In the genomic region with DNA sequence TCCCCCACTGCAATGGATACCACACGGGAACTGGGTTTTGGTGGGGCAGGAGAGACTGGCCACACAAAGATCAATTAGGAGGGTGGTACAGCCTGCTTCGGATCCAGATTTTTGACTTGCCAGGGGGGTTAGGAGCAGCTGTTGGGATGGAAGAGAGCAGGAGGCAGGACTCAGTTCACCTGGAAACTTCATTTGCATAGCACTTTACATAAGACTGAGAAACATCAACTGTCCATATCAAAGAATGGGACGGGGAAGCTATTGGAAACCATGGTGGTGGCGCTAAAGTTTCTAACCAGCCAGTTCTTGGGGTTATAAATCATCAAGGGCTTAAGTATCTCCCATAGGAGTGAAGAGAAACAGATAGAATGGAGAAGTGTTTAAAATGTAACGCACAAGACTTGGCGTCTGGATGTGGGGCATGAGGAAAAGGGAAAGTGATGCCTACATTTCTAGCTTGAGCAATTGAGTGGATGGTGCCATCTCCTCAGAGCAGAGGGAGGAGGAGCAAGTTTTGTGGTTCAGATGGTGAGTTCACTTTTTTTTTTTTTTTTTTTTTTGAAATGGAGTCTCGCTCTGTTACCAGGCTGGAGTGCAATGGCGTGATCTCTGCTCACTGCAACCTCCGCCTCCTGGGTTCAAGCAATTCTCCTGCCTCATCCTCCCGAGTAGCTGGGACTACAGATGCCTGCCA, we compare ENCODE assay signal across 19 cellular contexts. TPM values are rescaled to one million over a fixed set of nuclear protein-coding genes. Genes with fewer than 3 reads are reported as not detected.
DNase-seq lines count a peak whose midpoint lies in the region; TF ChIP-seq lines count a peak whose summit lies in the region.
"Had no signal": no experiment of that assay in that cellular context is flagged by ENCODE, and none has a peak within 500 bp of the region (broad histone marks: within the 10 kb centered on the region; RNA-seq: fewer than 3 reads in every experiment).

No MANE protein-coding gene starts in this region.

- H3K9me3 ChIP-seq in H9 (ENCODE audit: control insufficient read depth, low read depth, low read length) (no peaks in the 10 kb centered on the region), neuronal stem cell (replicated peaks in 1 of 2; ENCODE audit: control insufficient read depth in 2 of 2, insufficient read depth in 1 of 2, low read depth in 1 of 2, low read length in 2 of 2) (no peaks in the 10 kb centered on the region), A673 (ENCODE audit: low read depth, low read length, poor library complexity, severe bottlenecking) (no peaks in the 10 kb centered on the region), uterus (no peaks in the 10 kb centered on the region)
- H3K9me3 ChIP-seq: lower lobe of right lung, spleen, transverse colon had no signal

- H3K27ac ChIP-seq in H9 (ENCODE audit: insufficient read length, low read depth, low read length), result no peak overlapping the region
- no peak overlapping the region for H3K27ac ChIP-seq in neuronal stem cell (replicated peaks; ENCODE audit: low read length)
- no peak overlapping the region for H3K27ac ChIP-seq in A673 (ENCODE audit: low read depth, low read length, poor library complexity, severe bottlenecking)
- H3K27ac ChIP-seq in uterus, result no peak overlapping the region
- H3K27ac ChIP-seq: cardiac muscle cell, lower lobe of right lung, transverse colon had no signal

- no peak overlapping the region for H3K18ac ChIP-seq in H9 (ENCODE audit: insufficient read length, low read depth, low read length)
- no peak overlapping the region for H3K18ac ChIP-seq in neuronal stem cell (ENCODE audit: low read length)

- H4K5ac ChIP-seq in H9 (ENCODE audit: insufficient read length, low read depth, low read length), result no peak overlapping the region

- H3K14ac ChIP-seq in H9 (ENCODE audit: insufficient read depth, low read length) (no peak overlapping the region), neuronal stem cell (ENCODE audit: low read length) (no peak overlapping the region)

- no peaks in the 10 kb centered on the region for H3K23me2 ChIP-seq in H9 (ENCODE audit: insufficient read length, low read depth, low read length, poor library complexity, severe bottlenecking)

- H3T11ph ChIP-seq in H9 (ENCODE audit: low read length), result no peak overlapping the region

- H2BK5ac ChIP-seq in H9 (ENCODE audit: insufficient read length, low read length), result no peak overlapping the region
- peak overlapping the region; percentile 3 for H2BK5ac ChIP-seq in neuronal stem cell (ENCODE audit: low read length)

- H3K79me2 ChIP-seq in H9 (ENCODE audit: insufficient read depth, low read length), result no peaks in the 10 kb centered on the region

- WGBS in H9 (ENCODE audit: extremely low coverage, insufficient read length, low lambda C conversion rate), result no CpG with 5 or more reads among the region's 10 CpGs
- WGBS in neuronal stem cell (ENCODE audit: extremely low coverage in 2 of 2, insufficient read length in 2 of 2, insufficient replicate concordance in 1 of 2), 2 donors, result no CpG with 5 or more reads among the region's 10 CpGs

- H2AFZ ChIP-seq in H9 (ENCODE audit: low read length), result no peak overlapping the region
- H2AFZ ChIP-seq in neuronal stem cell (ENCODE audit: low read length), result no peak overlapping the region

- H2AK5ac ChIP-seq in H9 (ENCODE audit: insufficient read length, low read length) (no peak overlapping the region), neuronal stem cell (ENCODE audit: low read depth, low read length) (no peak overlapping the region)

- H3K23ac ChIP-seq in H9 (ENCODE audit: insufficient read length, low read depth, low read length) (no peak overlapping the region), neuronal stem cell (ENCODE audit: low read depth, low read length, poor library complexity) (no peak overlapping the region)

- H4K91ac ChIP-seq in H9 (ENCODE audit: insufficient read length, low read depth, low read length) (no peak overlapping the region), neuronal stem cell (ENCODE audit: low read depth, low read length, poor library complexity) (no peak overlapping the region)

- H3K9ac ChIP-seq in H9 (ENCODE audit: extremely low read depth, insufficient read length, low read length) (no peak overlapping the region), neuronal stem cell (ENCODE audit: low read depth, low read length, poor library complexity) (no peak overlapping the region)

- H2BK12ac ChIP-seq in H9 (ENCODE audit: insufficient read length, low read depth, low read length), result no peak overlapping the region
- no peak overlapping the region for H2BK12ac ChIP-seq in neuronal stem cell (ENCODE audit: low read length)

- H3K4me3 ChIP-seq in neuronal stem cell (ENCODE audit: low read length in 2 of 2) (no peak overlapping the region), A673 (ENCODE audit: low read depth, low read length, poor library complexity, severe bottlenecking) (no peak overlapping the region), uterus (no peak overlapping the region)
- H3K4me3 ChIP-seq: cardiac muscle cell, lower lobe of right lung, spleen, transverse colon had no signal

- H3K27me3 Mint-ChIP-seq in H9 (ENCODE audit: low read depth), result peaks cover 100% of the 10 kb centered on the region
- no peaks in the 10 kb centered on the region for H3K27me3 Mint-ChIP-seq in activated CD4-positive, alpha-beta memory T cell treated with anti-CD3 and anti-CD28 coated beads for 36 hours
- H3K27me3 Mint-ChIP-seq: stimulated activated naive CD8-positive, alpha-beta T cell treated with anti-CD3 and anti-CD28 coated beads, Interleukin-15, amount 100 ng/mL, for 72 hours had no signal

- H4K8ac ChIP-seq in H9 (replicated peaks; ENCODE audit: insufficient read length, low read depth, low read length) (no peak overlapping the region), neuronal stem cell (ENCODE audit: low read depth, low read length) (no peak overlapping the region)

- H3K36me3 ChIP-seq in neuronal stem cell (replicated peaks in 1 of 2; ENCODE audit: control insufficient read depth in 2 of 2, insufficient read depth in 2 of 2, low read length in 2 of 2) (no peaks in the 10 kb centered on the region), A673 (ENCODE audit: insufficient read depth, low read length, poor library complexity, severe bottlenecking) (no peaks in the 10 kb centered on the region), uterus (no peaks in the 10 kb centered on the region)
- H3K36me3 ChIP-seq: cardiac muscle cell, lower lobe of right lung, spleen, transverse colon had no signal

- DNase-seq in H9 (peak; percentile 50), NCI-H526 (lab: John Stamatoyannopoulos, UW) (peak; percentile 77 to 90), neuronal stem cell (ENCODE audit: low spot score) (no peak), A673 (ENCODE audit: low spot score) (no peak), superior temporal gyrus (ENCODE audit: extremely low spot score) (no peak), uterus (no peak)
- no peak for DNase-seq in activated CD4-positive, alpha-beta memory T cell treated with anti-CD3 and anti-CD28 coated beads for 36 hours
- DNase-seq: activated CD4-positive, alpha-beta T cell treated with anti-CD3 and anti-CD28 coated beads, Interleukin-2, amount 50 U/mL, for 1 hour; activated T-cell treated with anti-CD3 and anti-CD28 coated beads for 4 hours; foreskin fibroblast; lower lobe of right lung; NCI-H1048; NCI-H1930; retina; spleen; stimulated activated CD4-positive, alpha-beta T cell treated with anti-CD3 and anti-CD28 coated beads, Interleukin-4, amount 100 ng/mL, for 24 hours; stimulated activated naive CD8-positive, alpha-beta T cell treated with anti-CD3 and anti-CD28 coated beads, Interleukin-15, amount 100 ng/mL, for 72 hours; transverse colon had no signal

- H3K9me3 Mint-ChIP-seq in H9, result peaks cover 0 to 5% of the 10 kb centered on the region in 2 experiments; a peak in 3 of 5 replicates
- no peaks in the 10 kb centered on the region for H3K9me3 Mint-ChIP-seq in activated CD4-positive, alpha-beta memory T cell treated with anti-CD3 and anti-CD28 coated beads for 36 hours
- H3K9me3 Mint-ChIP-seq: stimulated activated naive CD8-positive, alpha-beta T cell treated with anti-CD3 and anti-CD28 coated beads, Interleukin-15, amount 100 ng/mL, for 72 hours had no signal

- CTCF ChIA-PET in activated CD4-positive, alpha-beta memory T cell treated with anti-CD3 and anti-CD28 coated beads for 36 hours (lab: Charles Lee), result interaction anchor here (1.4 to 8.2 kb wide), 8 partner anchors 9 to 157 kb away, joined by 4 to 86 read pairs (median 14); partner anchors contain the start of genes FBRS, PRR14 and ZNF747
- CTCF ChIA-PET in A673 (lab: Charles Lee), result no interaction called here

- no peak for TF ChIP-seq POLR2A in uterus (IDR thresholded peaks at IDR 0.05)

- no peak overlapping the region; a peak in 1 of 7 replicates for H3K27ac Mint-ChIP-seq in H9
- H3K27ac Mint-ChIP-seq in activated CD4-positive, alpha-beta memory T cell treated with anti-CD3 and anti-CD28 coated beads for 36 hours, result peak overlapping the region; percentile 38

- no peak overlapping the region for H2BK20ac ChIP-seq in H9 (ENCODE audit: low read depth, low read length, poor library complexity, severe bottlenecking)

- POLR2A ChIA-PET in activated CD4-positive, alpha-beta memory T cell treated with anti-CD3 and anti-CD28 coated beads for 36 hours (lab: Charles Lee), result interaction anchor here (1.7 to 2.0 kb wide), 2 partner anchors 20 to 32 kb away, joined by 4 to 10 read pairs; no protein-coding TSS in a partner anchor
- POLR2A ChIA-PET in A673 (lab: Charles Lee; ENCODE audit: low non-redundant PET), result no interaction called here

- H2BK120ac ChIP-seq in H9 (ENCODE audit: low read depth, low read length, poor library complexity, severe bottlenecking) (no peak overlapping the region), neuronal stem cell (ENCODE audit: low read depth, low read length) (no peak overlapping the region)

- H3K56ac ChIP-seq in H9 (ENCODE audit: insufficient read length, low read depth, low read length), result no peak overlapping the region

- no peaks in the 10 kb centered on the region for H3K79me1 ChIP-seq in H9 (ENCODE audit: insufficient read depth, low read depth, low read length, poor library complexity, severe bottlenecking)
- H3K79me1 ChIP-seq in neuronal stem cell (ENCODE audit: low read depth, low read length), result peaks cover 1% of the 10 kb centered on the region

- no peaks in the 10 kb centered on the region for H4K20me1 ChIP-seq in H9 (ENCODE audit: control insufficient read depth, insufficient read depth, insufficient read length)

- peak overlapping the region in 1 of 2 experiments; percentile 60; a peak in 3 of 5 replicates for H3K4me3 Mint-ChIP-seq in H9
- H3K4me3 Mint-ChIP-seq in activated CD4-positive, alpha-beta memory T cell treated with anti-CD3 and anti-CD28 coated beads for 36 hours, result no peak overlapping the region
- H3K4me3 Mint-ChIP-seq: stimulated activated naive CD8-positive, alpha-beta T cell treated with anti-CD3 and anti-CD28 coated beads, Interleukin-15, amount 100 ng/mL, for 72 hours had no signal

- H3K4me2 ChIP-seq in H9 (ENCODE audit: insufficient read depth, insufficient read length, low read length), result peak overlapping the region; percentile 16
- no peak overlapping the region for H3K4me2 ChIP-seq in neuronal stem cell (ENCODE audit: insufficient read depth, low read length, poor library complexity, severe bottlenecking)

- H3K36me3 Mint-ChIP-seq in H9 (ENCODE audit: insufficient read depth in 1 of 3, low read depth in 3 of 3), result no peaks in the 10 kb centered on the region; a peak in 1 of 7 replicates
- H3K36me3 Mint-ChIP-seq in activated CD4-positive, alpha-beta memory T cell treated with anti-CD3 and anti-CD28 coated beads for 36 hours, result no peaks in the 10 kb centered on the region

- BruUV-seq in A673 (replicated peaks; lab: Mats Ljungman, UMichigan), result no TSS peak

- H3K4me1 ChIP-seq in H9 (ENCODE audit: insufficient read depth, low read length) (no peaks in the 10 kb centered on the region), neuronal stem cell (ENCODE audit: control insufficient read depth in 2 of 2, insufficient read depth in 1 of 2, low read depth in 1 of 2, low read length in 2 of 2) (peaks cover 0 to 3% of the 10 kb centered on the region in 2 donors), A673 (ENCODE audit: insufficient read depth, low read length, poor library complexity, severe bottlenecking) (peaks cover 7% of the 10 kb centered on the region), uterus (no peaks in the 10 kb centered on the region)

- H3K27me3 ChIP-seq in H9 (ENCODE audit: insufficient read depth, low read length), result peaks cover 72% of the 10 kb centered on the region
- peaks cover 0 to 3% (median 0%) of the 10 kb centered on the region in 3 experiments for H3K27me3 ChIP-seq in neuronal stem cell (ENCODE audit: control insufficient read depth in 3 of 3, insufficient read depth in 3 of 3, low read depth in 1 of 3, low read length in 3 of 3)
- no peaks in the 10 kb centered on the region for H3K27me3 ChIP-seq in A673 (replicated peaks; ENCODE audit: insufficient read depth, low read depth, low read length, poor library complexity)
- no peaks in the 10 kb centered on the region for H3K27me3 ChIP-seq in uterus
- H3K27me3 ChIP-seq: spleen, transverse colon had no signal

- H3K4ac ChIP-seq in H9 (ENCODE audit: low read depth, low read length) (no peak overlapping the region), neuronal stem cell (ENCODE audit: low read length) (no peak overlapping the region)

- H2BK15ac ChIP-seq in H9 (ENCODE audit: low read depth, low read length), result no peak overlapping the region
- H2BK15ac ChIP-seq in neuronal stem cell (ENCODE audit: low read length), result no peak overlapping the region

- intact Hi-C loops in activated CD4-positive, alpha-beta memory T cell treated with anti-CD3 and anti-CD28 coated beads for 36 hours (cut with micrococcal nuclease), result no loop called here
- intact Hi-C loops in A673 (cut with micrococcal nuclease; ENCODE audit: unreplicated experiment), result loop anchor here (10.0 kb wide), 1 partner anchor 628 kb away; the partner anchor contains the start of gene ALDOA
- intact Hi-C loops in uterus (cut with DNase I; ENCODE audit: low total_unique reads), result no loop called here

- H3K4me1 Mint-ChIP-seq in H9, result peaks cover 18 to 24% of the 10 kb centered on the region in 2 experiments
- peaks cover 15% of the 10 kb centered on the region for H3K4me1 Mint-ChIP-seq in activated CD4-positive, alpha-beta memory T cell treated with anti-CD3 and anti-CD28 coated beads for 36 hours (ENCODE audit: low read depth)

- no peak for TF ChIP-seq CTCF in H9 (conservative IDR thresholded peaks at IDR 0.05)
- no peak for TF ChIP-seq CTCF in A673 (conservative IDR thresholded peaks at IDR 0.05; ENCODE audit: low read depth, low read length)
- no peak for TF ChIP-seq CTCF in uterus (IDR thresholded peaks at IDR 0.05)

RNA-seq across cellular contexts. Expression of gene SRCAP, which starts 6.4 kb away (rescaled TPM):
- total RNA-seq in H9 (2021), result 63.1 and 65.5 TPM in 2 replicates
- 10 to 100 TPM; 48.4 to 54.0 TPM for total RNA-seq in activated CD4-positive, alpha-beta memory T cell treated with anti-CD3 and anti-CD28 coated beads for 36 hours
- 15.9 TPM for polyA plus RNA-seq in neuronal stem cell (2013, experiment 1 of 2)
- polyA plus RNA-seq in neuronal stem cell (2013, experiment 2 of 2), result 17.9 TPM
- 86.2 and 104 TPM in 2 replicates for total RNA-seq in A673 (2021)
- 10 to 100 TPM in 2 of 4 donors, 1 to 10 TPM in 2; 5.6 to 80.7 (median 26.0) TPM for total RNA-seq in uterus

RNA-seq across cellular contexts. Expression of gene FBRS, which starts 34.3 kb away (rescaled TPM):
- 12.6 and 16.8 TPM in 2 replicates for total RNA-seq in H9 (2021)
- 10 to 100 TPM; 91.8 to 95.6 TPM for total RNA-seq in activated CD4-positive, alpha-beta memory T cell treated with anti-CD3 and anti-CD28 coated beads for 36 hours
- polyA plus RNA-seq in neuronal stem cell (2013, experiment 1 of 2), result 30.9 TPM
- 31.8 TPM for polyA plus RNA-seq in neuronal stem cell (2013, experiment 2 of 2)
- 71.2 and 79.9 TPM in 2 replicates for total RNA-seq in A673 (2021)
- total RNA-seq in uterus, result 10 to 100 TPM in 2 of 4 donors, 1 to 10 TPM in 2; 8.5 to 78.4 (median 16.5) TPM

RNA-seq across cellular contexts. Expression of gene PRR14, which starts 41.8 kb away (rescaled TPM):
- 11.6 and 13.6 TPM in 2 replicates for total RNA-seq in H9 (2021)
- total RNA-seq in activated CD4-positive, alpha-beta memory T cell treated with anti-CD3 and anti-CD28 coated beads for 36 hours, result 10 to 100 TPM; 73.2 to 83.2 TPM
- polyA plus RNA-seq in neuronal stem cell (2013, experiment 1 of 2), result 52.4 TPM
- polyA plus RNA-seq in neuronal stem cell (2013, experiment 2 of 2), result 55.2 TPM
- 35.7 and 44.6 TPM in 2 replicates for total RNA-seq in A673 (2021)
- 10 to 100 TPM in 2 of 4 donors, 1 to 10 TPM in 2; 1.0 to 82.4 (median 10.0) TPM for total RNA-seq in uterus

RNA-seq across cellular contexts. Expression of gene PHKG2, which starts 55.7 kb away (rescaled TPM):
- total RNA-seq in H9 (2021), result 46.6 and 47.9 TPM in 2 replicates
- 10 to 100 TPM; 24.1 to 27.9 TPM for total RNA-seq in activated CD4-positive, alpha-beta memory T cell treated with anti-CD3 and anti-CD28 coated beads for 36 hours
- 22.6 TPM for polyA plus RNA-seq in neuronal stem cell (2013, experiment 1 of 2)
- polyA plus RNA-seq in neuronal stem cell (2013, experiment 2 of 2), result 21.7 TPM
- 35.3 and 37.8 TPM in 2 replicates for total RNA-seq in A673 (2021)
- 10 to 100 TPM; 13.5 to 44.7 (median 25.8) TPM for total RNA-seq in uterus

Comparison
In these comparisons a context has a peak if more than half of its experiments do, and no peak if none do; other contexts are left out.
1. DNase-seq: peak in H9 (single experiment) and NCI-H526 (2 of 2); none in activated CD4-positive, alpha-beta memory T cell treated with anti-CD3 and anti-CD28 coated beads for 36 hours (single experiment), neuronal stem cell (single experiment), A673 (single experiment), superior temporal gyrus (single experiment) and uterus (0 of 2).